Comparison of ENCODE assay signal across 26 cellular contexts in genomic region chr4:80207172-80207583, GRCh38. TPM values are rescaled to one million over a fixed set of nuclear protein-coding genes. Genes with fewer than 3 reads are reported as not detected.
A peak's percentile ranks its signal among the peaks of the same experiment; 100 is the strongest.
DNase-seq lines count a peak whose midpoint lies in the region; ATAC-seq and TF ChIP-seq lines count a peak whose summit lies in the region.
"Had no signal": no experiment of that assay in that cellular context is flagged by ENCODE, and none has a peak within 500 bp of the region (broad histone marks: within the 10 kb centered on the region; RNA-seq: fewer than 3 reads in every experiment).

No MANE protein-coding gene starts in this region.

- H3K9me3 ChIP-seq in H9 (ENCODE audit: control insufficient read depth, low read depth, low read length) (no peaks in the 10 kb centered on the region), trophoblast cell (ENCODE audit: insufficient read depth, low read depth, low read length) (peaks cover 10% of the 10 kb centered on the region)
- H3K9me3 ChIP-seq in CD8-positive, alpha-beta memory T cell (ENCODE audit: low read length) = no peaks in the 10 kb centered on the region
- H3K9me3 ChIP-seq: ascending aorta, colonic mucosa, MG63, SJCRH30, vagina had no signal

- CTCF ChIA-PET in CD8-positive, alpha-beta memory T cell (lab: Charles Lee) = no interaction called here

- peaks cover 4% of the 10 kb centered on the region for H3K23me2 ChIP-seq in H9 (ENCODE audit: insufficient read length, low read depth, low read length, poor library complexity, severe bottlenecking)

- H2AK5ac ChIP-seq in H9 (ENCODE audit: insufficient read length, low read length) (no peak overlapping the region), trophoblast cell (ENCODE audit: low read length) (no peak overlapping the region)

- no peak overlapping the region for H4K12ac ChIP-seq in trophoblast cell (ENCODE audit: low read depth, low read length)

- H3K18ac ChIP-seq in H9 (ENCODE audit: insufficient read length, low read depth, low read length) = no peak overlapping the region
- no peak overlapping the region for H3K18ac ChIP-seq in trophoblast cell (ENCODE audit: low read length)

- H3T11ph ChIP-seq in H9 (ENCODE audit: low read length) = no peak overlapping the region

- H3K4me1 ChIP-seq in H9 (ENCODE audit: insufficient read depth, low read length) (no peaks in the 10 kb centered on the region), trophoblast cell (ENCODE audit: control insufficient read depth in 1 of 2, insufficient read depth in 2 of 2, low read length in 2 of 2) (peaks cover 3 to 11% of the 10 kb centered on the region in 2 experiments)
- no peaks in the 10 kb centered on the region for H3K4me1 ChIP-seq in CD8-positive, alpha-beta memory T cell (ENCODE audit: insufficient read depth, low read length)
- H3K4me1 ChIP-seq: ascending aorta, colonic mucosa, parathyroid adenoma had no signal

- no peak overlapping the region for H3K27ac Mint-ChIP-seq in H9
- H3K27ac Mint-ChIP-seq in CD8-positive, alpha-beta memory T cell = no peak overlapping the region
- H3K27ac Mint-ChIP-seq: activated CD8-positive, alpha-beta T cell treated with anti-CD3 and anti-CD28 coated beads, Interleukin-2, amount 10 ng/mL, durations not matched to agents 7 days and 5 days; T-helper 1 cell treated with Interleukin-12 subunit alpha and Interleukin-12 subunit beta and Interleukin-4 antibody, amounts not matched to agents 30 μg/mL and 1 μg/mL, for 36 hours had no signal

- H4K91ac ChIP-seq in H9 (ENCODE audit: insufficient read length, low read depth, low read length) (no peak overlapping the region), trophoblast cell (ENCODE audit: low read depth, low read length) (no peak overlapping the region)

- no peak overlapping the region for H2BK15ac ChIP-seq in H9 (ENCODE audit: low read depth, low read length)

- no peak overlapping the region for H3K56ac ChIP-seq in H9 (ENCODE audit: insufficient read length, low read depth, low read length)

- H2BK120ac ChIP-seq in H9 (ENCODE audit: low read depth, low read length, poor library complexity, severe bottlenecking) (no peak overlapping the region), trophoblast cell (ENCODE audit: insufficient read depth, low read length, poor library complexity) (no peak overlapping the region)

- peaks cover 3 to 20% of the 10 kb centered on the region in 2 experiments; a peak in 3 of 4 replicates for H3K4me1 Mint-ChIP-seq in H9
- H3K4me1 Mint-ChIP-seq in CD8-positive, alpha-beta memory T cell = peaks cover 5 to 8% (median 6%) of the 10 kb centered on the region in 3 donors

- H3K9ac ChIP-seq in H9 (ENCODE audit: extremely low read depth, insufficient read length, low read length) = no peak overlapping the region
- H3K9ac ChIP-seq in trophoblast cell (ENCODE audit: low read length) = no peak overlapping the region
- H3K9ac ChIP-seq: parathyroid adenoma had no signal

- peaks cover 93% of the 10 kb centered on the region for H3K27me3 Mint-ChIP-seq in H9 (ENCODE audit: low read depth)
- peaks cover 0 to 10% of the 10 kb centered on the region in 2 donors for H3K27me3 Mint-ChIP-seq in CD8-positive, alpha-beta memory T cell

- H2BK5ac ChIP-seq in H9 (ENCODE audit: insufficient read length, low read length) (no peak overlapping the region), trophoblast cell (ENCODE audit: low read depth, low read length, poor library complexity) (no peak overlapping the region)

- peak overlapping the region; percentile 52 for H3K4me2 ChIP-seq in H9 (ENCODE audit: insufficient read depth, insufficient read length, low read length)
- peak overlapping the region; percentile 23 for H3K4me2 ChIP-seq in trophoblast cell (ENCODE audit: low read length)

- H3K27me3 ChIP-seq in H9 (ENCODE audit: insufficient read depth, low read length) (peaks cover 58% of the 10 kb centered on the region), trophoblast cell (ENCODE audit: insufficient read depth, low read length) (peaks cover 42% of the 10 kb centered on the region)
- H3K27me3 ChIP-seq in CD8-positive, alpha-beta memory T cell (ENCODE audit: insufficient read depth, low read length, poor library complexity, severe bottlenecking) = no peaks in the 10 kb centered on the region
- H3K27me3 ChIP-seq: MG63, SJCRH30, vagina had no signal

- no peak overlapping the region for H4K5ac ChIP-seq in H9 (ENCODE audit: insufficient read length, low read depth, low read length)

- H4K20me1 ChIP-seq in H9 (ENCODE audit: control insufficient read depth, insufficient read depth, insufficient read length) = peaks cover 4% of the 10 kb centered on the region

- no peaks in the 10 kb centered on the region for H3K79me2 ChIP-seq in H9 (ENCODE audit: insufficient read depth, low read length)
- H3K79me2 ChIP-seq in trophoblast cell (ENCODE audit: control insufficient read depth, insufficient read depth, low read length, poor library complexity) = no peaks in the 10 kb centered on the region
- H3K79me2 ChIP-seq: parathyroid adenoma had no signal

- H3K4me3 ChIP-seq in choroid plexus epithelial cell (ENCODE audit: low read depth, low read length) (peak overlapping the region; percentile 14), trophoblast cell (ENCODE audit: low read depth, low read length) (no peak overlapping the region)
- no peak overlapping the region for H3K4me3 ChIP-seq in CD8-positive, alpha-beta memory T cell (ENCODE audit: low read length)
- H3K4me3 ChIP-seq: colonic mucosa, MG63, SJCRH30, vagina had no signal

- no peak for ATAC-seq in GM19351 (IDR thresholded peaks at IDR 0.05; ENCODE audit: unreplicated experiment)
- ATAC-seq in HG02610 (IDR thresholded peaks at IDR 0.05; ENCODE audit: unreplicated experiment) = no peak
- ATAC-seq: activated CD8-positive, alpha-beta T cell treated with anti-CD3 and anti-CD28 coated beads, Interleukin-2, amount 10 ng/mL, durations not matched to agents 7 days and 5 days; activated T-cell treated with anti-CD3 and anti-CD28 coated beads, Interleukin-2, amount 50 U/mL, for 4 hours; PC-3 had no signal

- no CpG with 5 or more reads among the region's 27 CpGs for WGBS in H9 (ENCODE audit: extremely low coverage, insufficient read length, low lambda C conversion rate)
- no CpG with 5 or more reads among the region's 27 CpGs for WGBS in trophoblast cell (ENCODE audit: extremely low coverage, insufficient coverage, insufficient read length)

- H2AFZ ChIP-seq in H9 (ENCODE audit: low read length) (no peak overlapping the region), trophoblast cell (ENCODE audit: insufficient read depth, low read length, poor library complexity) (no peak overlapping the region)
- H2AFZ ChIP-seq: parathyroid adenoma had no signal

- no peak overlapping the region for H4K8ac ChIP-seq in H9 (replicated peaks; ENCODE audit: insufficient read length, low read depth, low read length)
- H4K8ac ChIP-seq in trophoblast cell (ENCODE audit: low read depth, low read length) = no peak overlapping the region

- no peaks in the 10 kb centered on the region for H3K36me3 ChIP-seq in trophoblast cell (ENCODE audit: control insufficient read depth in 1 of 2, insufficient read depth in 2 of 2, low read length in 2 of 2)
- no peaks in the 10 kb centered on the region for H3K36me3 ChIP-seq in CD8-positive, alpha-beta memory T cell (ENCODE audit: insufficient read depth, low read length)
- H3K36me3 ChIP-seq: ascending aorta, colonic mucosa, MG63, SJCRH30, vagina had no signal

- H2BK20ac ChIP-seq in H9 (ENCODE audit: low read depth, low read length, poor library complexity, severe bottlenecking) = no peak overlapping the region

- peaks cover 0 to 4% (median 0%) of the 10 kb centered on the region in 3 experiments; a peak in 3 of 7 replicates for H3K36me3 Mint-ChIP-seq in H9 (ENCODE audit: insufficient read depth in 1 of 3, low read depth in 3 of 3)
- peaks cover 0 to 4% (median 0%) of the 10 kb centered on the region in 3 donors for H3K36me3 Mint-ChIP-seq in CD8-positive, alpha-beta memory T cell

- H2BK12ac ChIP-seq in H9 (ENCODE audit: insufficient read length, low read depth, low read length) = no peak overlapping the region
- H2BK12ac ChIP-seq in trophoblast cell (ENCODE audit: low read length) = no peak overlapping the region

- no peak overlapping the region for H3K23ac ChIP-seq in H9 (ENCODE audit: insufficient read length, low read depth, low read length)
- no peak overlapping the region for H3K23ac ChIP-seq in trophoblast cell (ENCODE audit: low read length)

- H3K14ac ChIP-seq in H9 (ENCODE audit: insufficient read depth, low read length) (no peak overlapping the region), trophoblast cell (ENCODE audit: low read length) (no peak overlapping the region)

- H3K4me3 Mint-ChIP-seq in H9 = peak overlapping the region in 1 of 2 experiments; percentile 74; a peak in 2 of 5 replicates
- peak overlapping the region in 1 of 7 donors; percentile 52 for H3K4me3 Mint-ChIP-seq in CD8-positive, alpha-beta memory T cell
- H3K4me3 Mint-ChIP-seq: activated CD8-positive, alpha-beta T cell treated with anti-CD3 and anti-CD28 coated beads, Interleukin-2, amount 10 ng/mL, durations not matched to agents 7 days and 5 days; activated naive CD4-positive, alpha-beta T cell treated with anti-CD3 and anti-CD28 coated beads, Interleukin-2, amount 10 ng/mL, durations not matched to agents 7 days and 5 days; activated T-cell treated with anti-CD3 and anti-CD28 coated beads, Interleukin-2, amount 50 U/mL, for 4 hours; T-helper 1 cell treated with Interleukin-12 subunit alpha and Interleukin-12 subunit beta and Interleukin-4 antibody, amounts not matched to agents 30 μg/mL and 1 μg/mL, for 36 hours had no signal

- DNase-seq in H9 (peak; percentile 63), choroid plexus epithelial cell (ENCODE audit: low read depth) (no peak), iPS-NIHi7 (ENCODE audit: extremely low spot score) (peak; percentile 38), trophoblast cell (no peak), mucosa of gallbladder (ENCODE audit: low spot score) (no peak)
- DNase-seq in CD8-positive, alpha-beta memory T cell = no peak
- DNase-seq: activated CD8-positive, alpha-beta T cell treated with anti-CD3 and anti-CD28 coated beads, Interleukin-2, amount 10 ng/mL, durations not matched to agents 7 days and 5 days; activated naive CD4-positive, alpha-beta T cell treated with anti-CD3 and anti-CD28 coated beads, Interleukin-2, amount 10 ng/mL, durations not matched to agents 7 days and 5 days; activated T-cell treated with anti-CD3 and anti-CD28 coated beads, Interleukin-2, amount 50 U/mL, for 4 hours; colonic mucosa; DMS153; HCEC 1CT; hippocampal formation; MG63; NCI-H187; NCI-H2227 treated with DMSO at 0.1 percent for 48 hours; PC-3; SJCRH30; WERI-Rb-1 had no signal

- H3K27ac ChIP-seq in H9 (ENCODE audit: insufficient read length, low read depth, low read length) = no peak overlapping the region
- H3K27ac ChIP-seq in trophoblast cell (ENCODE audit: low read depth, low read length) = no peak overlapping the region
- H3K27ac ChIP-seq in CD8-positive, alpha-beta memory T cell (ENCODE audit: low read depth, low read length) = no peak overlapping the region
- H3K27ac ChIP-seq: ascending aorta, colonic mucosa, parathyroid adenoma, SJCRH30, vagina, WERI-Rb-1 had no signal

- TF ChIP-seq CTCF in H9 (conservative IDR thresholded peaks at IDR 0.05) = no peak
- TF ChIP-seq CTCF in choroid plexus epithelial cell (conservative IDR thresholded peaks at IDR 0.05; ENCODE audit: low read depth, low read length) = no peak

- H3K9me3 Mint-ChIP-seq in H9 = peaks cover 0 to 12% of the 10 kb centered on the region in 2 experiments
- no peaks in the 10 kb centered on the region for H3K9me3 Mint-ChIP-seq in CD8-positive, alpha-beta memory T cell
- H3K9me3 Mint-ChIP-seq: activated naive CD4-positive, alpha-beta T cell treated with anti-CD3 and anti-CD28 coated beads, Interleukin-2, amount 10 ng/mL, durations not matched to agents 7 days and 5 days; activated T-cell treated with anti-CD3 and anti-CD28 coated beads, Interleukin-2, amount 50 U/mL, for 4 hours; T-helper 1 cell treated with Interleukin-12 subunit alpha and Interleukin-12 subunit beta and Interleukin-4 antibody, amounts not matched to agents 30 μg/mL and 1 μg/mL, for 36 hours had no signal

- POLR2A ChIA-PET in CD8-positive, alpha-beta memory T cell (lab: Charles Lee) = no interaction called here

- no peak overlapping the region for H3K4ac ChIP-seq in H9 (ENCODE audit: low read depth, low read length)
- H3K4ac ChIP-seq in trophoblast cell (ENCODE audit: low read depth, low read length) = no peak overlapping the region

- H3K79me1 ChIP-seq in H9 (ENCODE audit: insufficient read depth, low read depth, low read length, poor library complexity, severe bottlenecking) (no peaks in the 10 kb centered on the region), trophoblast cell (ENCODE audit: low read length) (no peaks in the 10 kb centered on the region)

RNA-seq across cellular contexts. Expression of gene PRDM8, which starts 9.9 kb away (rescaled TPM):
- total RNA-seq in H9 (2021) = not detected in 2 replicates
- 0.03 and 0.10 TPM in 2 replicates for polyA plus RNA-seq in trophoblast cell (2013)
- 10 to 100 TPM; 10.9 to 12.7 TPM for total RNA-seq in CD8-positive, alpha-beta memory T cell
- polyA plus RNA-seq in CD8-positive, alpha-beta memory T cell = 2.4 TPM
- 4.1 TPM for total RNA-seq in mucosa of gallbladder
- total RNA-seq: ascending aorta had no signal

RNA-seq across cellular contexts. Expression of gene FGF5, which starts 59.3 kb away (rescaled TPM):
- not detected in 2 replicates for total RNA-seq in H9 (2021)
- not detected in 2 replicates for polyA plus RNA-seq in trophoblast cell (2013)
- not detected for total RNA-seq in CD8-positive, alpha-beta memory T cell
- polyA plus RNA-seq in CD8-positive, alpha-beta memory T cell = not detected
- total RNA-seq in mucosa of gallbladder = 0.12 TPM
- total RNA-seq: activated CD8-positive, alpha-beta T cell treated with anti-CD3 and anti-CD28 coated beads, Interleukin-2, amount 10 ng/mL, durations not matched to agents 7 days and 5 days; activated T-cell treated with anti-CD3 and anti-CD28 coated beads, Interleukin-2, amount 50 U/mL, for 4 hours; ascending aorta; liver; vagina had no signal

Comparison
In these comparisons a context has a peak if more than half of its experiments do, and no peak if none do; other contexts are left out.
1. DNase-seq: peak in H9 (single experiment) and iPS-NIHi7 (single experiment); none in choroid plexus epithelial cell (single experiment), trophoblast cell (0 of 2), CD8-positive, alpha-beta memory T cell (0 of 5) and mucosa of gallbladder (single experiment).